ENCODE assay signal across 1 cellular context in genomic region chr22:18001894-18002315, GRCh38.
TF ChIP-seq lines count a peak whose summit lies in the region.

No MANE protein-coding gene starts in this region.

TF ChIP-seq in HEK293, 187 proteins besides CTCF, POLR2A, EP300 and RAD21 (continued from another document):
- peak; percentile 23; the same call in 1 of the 2 replicates for TF ChIP-seq ZNF639 (tag by site-specific recombination; IDR thresholded peaks at IDR 0.05)
- TF ChIP-seq ZNF692 (tag by site-specific recombination; IDR thresholded peaks at IDR 0.05): peak; percentile 99
- 0 out of 2 replicates have a peak, but pooled peaks have one; percentile 1 for TF ChIP-seq OSR2 (tag by site-specific recombination; IDR thresholded peaks at IDR 0.05)
- TF ChIP-seq ZNF24 (tag by site-specific recombination; IDR thresholded peaks at IDR 0.05): 0 out of 2 replicates have a peak, but pooled peaks have one; percentile 32
- 0 out of 2 replicates have a peak, but pooled peaks have one; percentile 7 for TF ChIP-seq ZNF18 (tag by site-specific recombination; IDR thresholded peaks at IDR 0.05)
